ENCODE assay signal across 19 cellular contexts in genomic region chr6:159071843-159072769, GRCh38. TPM values are rescaled to one million over a fixed set of nuclear protein-coding genes. Genes with fewer than 3 reads are reported as not detected.
A peak's percentile ranks its signal among the peaks of the same experiment; 100 is the strongest.
DNase-seq lines count a peak whose midpoint lies in the region; ATAC-seq and TF ChIP-seq lines count a peak whose summit lies in the region.
"Had no signal": no experiment of that assay in that cellular context is flagged by ENCODE, and none has a peak within 500 bp of the region (broad histone marks: within the 10 kb centered on the region; RNA-seq: fewer than 3 reads in every experiment).

No MANE protein-coding gene starts in this region.

- H2AFZ ChIP-seq in hepatocyte = no peak overlapping the region

- H3K79me2 ChIP-seq in hepatocyte = no peaks in the 10 kb centered on the region

- H3K4me3 Mint-ChIP-seq in activated T-cell treated with anti-CD3 and anti-CD28 coated beads, Interleukin-2, amount 50 U/mL, for 72 hours = peak overlapping the region; percentile 42 to 49
- peak overlapping the region; percentile 11 for H3K4me3 Mint-ChIP-seq in activated naive CD8-positive, alpha-beta T cell
- peak overlapping the region; percentile 1 to 42 for H3K4me3 Mint-ChIP-seq in stimulated activated naive CD8-positive, alpha-beta T cell treated with anti-CD3 and anti-CD28 coated beads, Interleukin-15, amount 100 ng/mL, for 72 hours
- H3K4me3 Mint-ChIP-seq: CD8-positive, alpha-beta T cell had no signal

- no peak for DNase-seq in activated T-cell treated with anti-CD3 and anti-CD28 coated beads, Interleukin-2, amount 50 U/mL, for 72 hours
- no peak for DNase-seq in activated T-cell treated with anti-CD3 and anti-CD28 coated beads, Interleukin-2, amount 50 U/mL, for 1 hour
- DNase-seq in hepatocyte (ENCODE audit: low spot score) = no peak
- no peak for DNase-seq in stimulated activated naive CD8-positive, alpha-beta T cell treated with anti-CD3 and anti-CD28 coated beads, Interleukin-15, amount 100 ng/mL, for 72 hours
- DNase-seq in NAMALWA (ENCODE audit: low spot score) = no peak
- DNase-seq: Calu3; CD8-positive, alpha-beta T cell; DMS53; KBM-7; NCI-H1105 treated with DMSO at 0.1 percent for 48 hours; NCI-H1694; NCI-H510A; NCI-H748 treated with DMSO at 0.1 percent for 48 hours; OCI-M1; Right ventricle myocardium superior had no signal

- no peaks in the 10 kb centered on the region for H3K27me3 ChIP-seq in hepatocyte
- H3K27me3 ChIP-seq: BLaER1 treated with 17β-estradiol and CSF1 and Interleukin-3, amounts not matched to agents 10 nM and 100 nM had no signal

- H4K20me1 ChIP-seq in hepatocyte (ENCODE audit: insufficient read depth, poor library complexity, severe bottlenecking) = no peaks in the 10 kb centered on the region
- H4K20me1 ChIP-seq: BLaER1 treated with 17β-estradiol and CSF1 and Interleukin-3, amounts not matched to agents 10 nM and 100 nM had no signal

- H3K27ac Mint-ChIP-seq in activated T-cell treated with anti-CD3 and anti-CD28 coated beads, Interleukin-2, amount 50 U/mL, for 72 hours = peak overlapping the region; percentile 87
- peak overlapping the region; percentile 41 for H3K27ac Mint-ChIP-seq in activated naive CD8-positive, alpha-beta T cell
- peak overlapping the region; percentile 1 to 86 for H3K27ac Mint-ChIP-seq in stimulated activated naive CD8-positive, alpha-beta T cell treated with anti-CD3 and anti-CD28 coated beads, Interleukin-15, amount 100 ng/mL, for 72 hours
- H3K27ac Mint-ChIP-seq: CD8-positive, alpha-beta T cell had no signal

- H3K27ac ChIP-seq in hepatocyte = peak overlapping the region; percentile 39
- H3K27ac ChIP-seq: BLaER1 treated with 17β-estradiol and CSF1 and Interleukin-3, amounts not matched to agents 10 nM and 100 nM had no signal

- no peaks in the 10 kb centered on the region for H3K27me3 Mint-ChIP-seq in activated T-cell treated with anti-CD3 and anti-CD28 coated beads, Interleukin-2, amount 50 U/mL, for 72 hours (ENCODE audit: low read depth)
- H3K27me3 Mint-ChIP-seq in activated naive CD8-positive, alpha-beta T cell = no peaks in the 10 kb centered on the region
- H3K27me3 Mint-ChIP-seq in stimulated activated naive CD8-positive, alpha-beta T cell treated with anti-CD3 and anti-CD28 coated beads, Interleukin-15, amount 100 ng/mL, for 72 hours = no peaks in the 10 kb centered on the region

- peaks cover 62% of the 10 kb centered on the region for H3K4me1 Mint-ChIP-seq in activated T-cell treated with anti-CD3 and anti-CD28 coated beads, Interleukin-2, amount 50 U/mL, for 72 hours (ENCODE audit: low read depth)
- H3K4me1 Mint-ChIP-seq in activated naive CD8-positive, alpha-beta T cell (ENCODE audit: low read depth) = peaks cover 69% of the 10 kb centered on the region
- H3K4me1 Mint-ChIP-seq in stimulated activated naive CD8-positive, alpha-beta T cell treated with anti-CD3 and anti-CD28 coated beads, Interleukin-15, amount 100 ng/mL, for 72 hours = peaks cover 78% of the 10 kb centered on the region

- no peaks in the 10 kb centered on the region for H3K9me3 Mint-ChIP-seq in activated T-cell treated with anti-CD3 and anti-CD28 coated beads, Interleukin-2, amount 50 U/mL, for 72 hours
- H3K9me3 Mint-ChIP-seq in activated naive CD8-positive, alpha-beta T cell (ENCODE audit: low read depth) = no peaks in the 10 kb centered on the region
- no peaks in the 10 kb centered on the region for H3K9me3 Mint-ChIP-seq in stimulated activated naive CD8-positive, alpha-beta T cell treated with anti-CD3 and anti-CD28 coated beads, Interleukin-15, amount 100 ng/mL, for 72 hours
- H3K9me3 Mint-ChIP-seq: CD8-positive, alpha-beta T cell had no signal

- H3K36me3 Mint-ChIP-seq in activated T-cell treated with anti-CD3 and anti-CD28 coated beads, Interleukin-2, amount 50 U/mL, for 72 hours (ENCODE audit: insufficient read depth in 2 of 2) = peaks cover 0 to 2% of the 10 kb centered on the region in 2 donors
- peaks cover 4% of the 10 kb centered on the region for H3K36me3 Mint-ChIP-seq in activated naive CD8-positive, alpha-beta T cell
- H3K36me3 Mint-ChIP-seq: CD8-positive, alpha-beta T cell had no signal

- WGBS in hepatocyte (ENCODE audit: low lambda C conversion rate, missing lambda C conversion rate) = 81% methylated on average over 7 of the region's 7 CpGs

- no peak overlapping the region for H3K4me2 ChIP-seq in hepatocyte
- H3K4me2 ChIP-seq: BLaER1 treated with 17β-estradiol and CSF1 and Interleukin-3, amounts not matched to agents 10 nM and 100 nM had no signal

- no peaks in the 10 kb centered on the region for H3K9me2 ChIP-seq in hepatocyte (replicated peaks; ENCODE audit: insufficient read depth)

- no peaks in the 10 kb centered on the region for H3K36me3 ChIP-seq in hepatocyte (replicated peaks; ENCODE audit: insufficient read depth, low read depth)
- H3K36me3 ChIP-seq: BLaER1 treated with 17β-estradiol and CSF1 and Interleukin-3, amounts not matched to agents 10 nM and 100 nM had no signal

- peak; percentile 62 to 78 for ATAC-seq in activated T-cell treated with anti-CD3 and anti-CD28 coated beads, Interleukin-2, amount 50 U/mL, for 72 hours (replicated peaks in 1 of 2)
- peak; percentile 60 for ATAC-seq in stimulated activated naive CD8-positive, alpha-beta T cell treated with anti-CD3 and anti-CD28 coated beads, Interleukin-15, amount 100 ng/mL, for 72 hours
- no peak for ATAC-seq in GM21390 (IDR thresholded peaks at IDR 0.05; ENCODE audit: unreplicated experiment)
- ATAC-seq: CD8-positive, alpha-beta T cell had no signal

- peaks cover 11% of the 10 kb centered on the region for H3K4me1 ChIP-seq in hepatocyte (ENCODE audit: insufficient read depth)

- H3K4me3 ChIP-seq in hepatocyte = no peak overlapping the region
- H3K4me3 ChIP-seq: BLaER1 treated with 17β-estradiol and CSF1 and Interleukin-3, amounts not matched to agents 10 nM and 100 nM had no signal

- no peaks in the 10 kb centered on the region for H3K9me3 ChIP-seq in hepatocyte (ENCODE audit: low read depth)

- no peak for TF ChIP-seq CTCF in hepatocyte (IDR thresholded peaks at IDR 0.05; ENCODE audit: poor library complexity)

RNA-seq across cellular contexts. Expression of gene TAGAP, which starts 27.3 kb away (rescaled TPM):
- total RNA-seq in activated T-cell treated with anti-CD3 and anti-CD28 coated beads, Interleukin-2, amount 50 U/mL, for 72 hours = 10 to 100 TPM; 34.6 to 56.1 TPM
- total RNA-seq in hepatocyte = 4.4 and 4.9 TPM in 2 replicates
- 1.9 and 2.9 TPM in 2 replicates for polyA plus RNA-seq in hepatocyte
- total RNA-seq: H1 had no signal
- polyA plus RNA-seq: H1 had no signal
